ENCODE assay signal across 20 cellular contexts in the genomic region with DNA sequence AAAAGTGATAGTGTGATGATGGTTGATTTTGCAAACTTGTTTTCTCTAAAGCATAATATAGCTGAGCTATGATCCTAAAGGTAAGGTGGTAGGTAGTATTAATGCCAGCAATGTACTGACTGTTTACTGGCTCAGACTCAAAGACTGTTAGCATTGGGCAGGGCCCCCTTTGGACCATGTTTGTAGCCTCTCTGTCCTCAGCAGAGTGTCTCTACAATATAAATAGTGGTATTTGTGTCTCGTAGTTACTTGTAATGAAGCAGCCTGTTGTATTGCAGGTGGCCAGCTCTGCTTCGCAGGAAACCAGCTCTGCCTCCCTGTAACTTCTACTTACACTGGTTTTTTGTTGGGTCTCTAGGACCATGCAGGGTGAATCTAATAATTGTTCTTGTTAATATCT.
DNase-seq lines count a peak whose midpoint lies in the region; ATAC-seq and TF ChIP-seq lines count a peak whose summit lies in the region.
"Had no signal": no experiment of that assay in that cellular context is flagged by ENCODE, and none has a peak within 500 bp of the region (broad histone marks: within the 10 kb centered on the region; RNA-seq: fewer than 3 reads in every experiment).

No MANE protein-coding gene starts in this region.

- H3K27me3 ChIP-seq in right atrium auricular region (no peaks in the 10 kb centered on the region), neural progenitor cell (no peaks in the 10 kb centered on the region), spleen (replicated peaks in 1 of 7) (no peaks in the 10 kb centered on the region), upper lobe of right lung (no peaks in the 10 kb centered on the region)
- H3K27me3 ChIP-seq: BLaER1 had no signal

- TF ChIP-seq CTCF in right atrium auricular region (IDR thresholded peaks at IDR 0.05): no peak
- TF ChIP-seq CTCF in neural progenitor cell (IDR thresholded peaks at IDR 0.05): no peak
- no peak for TF ChIP-seq CTCF in spleen (IDR thresholded peaks at IDR 0.05 in 8 of 11, conservative IDR thresholded peaks at IDR 0.05 in 3 of 11)
- no peak for TF ChIP-seq CTCF in upper lobe of right lung (IDR thresholded peaks at IDR 0.05)

- H3K4me1 ChIP-seq in right atrium auricular region (peaks cover 0 to 41% of the 10 kb centered on the region in 2 donors), neural progenitor cell (peaks cover 44% of the 10 kb centered on the region), spleen (peaks cover 0 to 18% (median 11%) of the 10 kb centered on the region in 6 donors), upper lobe of right lung (peaks cover 10% of the 10 kb centered on the region)

- no peaks in the 10 kb centered on the region for H3K27me3 Mint-ChIP-seq in activated T-helper 2 cell treated with anti-CD3 and anti-CD28 coated beads, Interferon-gamma antibody, Interleukin-2, Interleukin-4, amounts not matched to agents 10 μg/mL and 5 μg/mL and 100 μg/mL, durations not matched to agents 14 hours and 24 hours and 36 hours (ENCODE audit: low read depth)
- H3K27me3 Mint-ChIP-seq in neural progenitor cell (ENCODE audit: insufficient read depth, low read depth): peaks cover 2% of the 10 kb centered on the region
- H3K27me3 Mint-ChIP-seq: CD4-positive, CD25-positive, alpha-beta regulatory T cell had no signal

- 59 to 83% (median 82%) methylated on average over 2 of the region's 2 CpGs for WGBS in spleen, 5 donors

- DNase-seq in Right ventricle myocardium inferior (ENCODE audit: missing footprints) (no peak), right atrium auricular region (ENCODE audit: low spot score) (no peak), neural progenitor cell (ENCODE audit: low spot score) (no peak), A172 (ENCODE audit: low spot score) (no peak), spleen (no peak), upper lobe of right lung (no peak)
- DNase-seq in activated T-helper 2 cell treated with anti-CD3 and anti-CD28 coated beads, Interferon-gamma antibody, Interleukin-2, Interleukin-4, amounts not matched to agents 10 μg/mL and 5 μg/mL and 100 μg/mL, durations not matched to agents 14 hours and 24 hours and 36 hours (ENCODE audit: low spot score): no peak
- DNase-seq: CD4-positive, CD25-positive, alpha-beta regulatory T cell; Karpas-422; NCI-H1092 treated with DMSO at 0.1 percent for 48 hours; NCI-H1436; NCI-H187; NCI-H2081 treated with DMSO at 0.1 percent for 48 hours; NCI-H2171; NCI-H226; NCI-H510A; NCI-H69; RPMI8226; SHP77 treated with DMSO at 0.1 percent for 48 hours had no signal

- H3F3A ChIP-seq in neural progenitor cell (ENCODE audit: low read depth): peaks cover 11% of the 10 kb centered on the region

- H3K4me1 Mint-ChIP-seq in activated T-helper 2 cell treated with anti-CD3 and anti-CD28 coated beads, Interferon-gamma antibody, Interleukin-2, Interleukin-4, amounts not matched to agents 10 μg/mL and 5 μg/mL and 100 μg/mL, durations not matched to agents 14 hours and 24 hours and 36 hours (ENCODE audit: low read depth): peaks cover 68% of the 10 kb centered on the region
- H3K4me1 Mint-ChIP-seq in neural progenitor cell: peaks cover 23% of the 10 kb centered on the region

- intact Hi-C loops in Right ventricle myocardium inferior (cut with DNase I) (no loop called here), spleen (cut with DNase I; ENCODE audit: low total_unique reads) (no loop called here), upper lobe of right lung (cut with DNase I) (no loop called here)
- intact Hi-C loops in activated T-helper 2 cell treated with anti-CD3 and anti-CD28 coated beads, Interferon-gamma antibody, Interleukin-2, Interleukin-4, amounts not matched to agents 10 μg/mL and 5 μg/mL and 100 μg/mL, durations not matched to agents 14 hours and 24 hours and 36 hours (cut with micrococcal nuclease): no loop called here

- peaks cover 33% of the 10 kb centered on the region for H3K36me3 Mint-ChIP-seq in activated T-helper 2 cell treated with anti-CD3 and anti-CD28 coated beads, Interferon-gamma antibody, Interleukin-2, Interleukin-4, amounts not matched to agents 10 μg/mL and 5 μg/mL and 100 μg/mL, durations not matched to agents 14 hours and 24 hours and 36 hours (ENCODE audit: low read depth)
- H3K36me3 Mint-ChIP-seq in neural progenitor cell: no peaks in the 10 kb centered on the region

- H3K36me3 ChIP-seq in right atrium auricular region (no peaks in the 10 kb centered on the region), neural progenitor cell (no peaks in the 10 kb centered on the region), spleen (no peaks in the 10 kb centered on the region), upper lobe of right lung (no peaks in the 10 kb centered on the region)
- H3K36me3 ChIP-seq: BLaER1 had no signal

- peak overlapping the region in 1 of 2 donors; percentile 15 for H3K27ac ChIP-seq in right atrium auricular region
- no peak overlapping the region for H3K27ac ChIP-seq in neural progenitor cell
- no peak overlapping the region for H3K27ac ChIP-seq in spleen
- H3K27ac ChIP-seq in upper lobe of right lung: no peak overlapping the region
- H3K27ac ChIP-seq: BLaER1 had no signal

- H3K9me3 Mint-ChIP-seq in activated T-helper 2 cell treated with anti-CD3 and anti-CD28 coated beads, Interferon-gamma antibody, Interleukin-2, Interleukin-4, amounts not matched to agents 10 μg/mL and 5 μg/mL and 100 μg/mL, durations not matched to agents 14 hours and 24 hours and 36 hours: no peaks in the 10 kb centered on the region
- H3K9me3 Mint-ChIP-seq in neural progenitor cell: no peaks in the 10 kb centered on the region
- H3K9me3 Mint-ChIP-seq: CD4-positive, CD25-positive, alpha-beta regulatory T cell had no signal

- H2AFZ ChIP-seq in neural progenitor cell (replicated peaks): no peak overlapping the region

- H3K9me3 ChIP-seq in right atrium auricular region (no peaks in the 10 kb centered on the region), neural progenitor cell (ENCODE audit: low read depth) (no peaks in the 10 kb centered on the region), spleen (no peaks in the 10 kb centered on the region), upper lobe of right lung (no peaks in the 10 kb centered on the region)
- H3K9me3 ChIP-seq: BLaER1 had no signal

- H3K79me2 ChIP-seq in neural progenitor cell (ENCODE audit: low read depth): peaks cover 61% of the 10 kb centered on the region

- peak overlapping the region; percentile 64 for H3K27ac Mint-ChIP-seq in activated T-helper 2 cell treated with anti-CD3 and anti-CD28 coated beads, Interferon-gamma antibody, Interleukin-2, Interleukin-4, amounts not matched to agents 10 μg/mL and 5 μg/mL and 100 μg/mL, durations not matched to agents 14 hours and 24 hours and 36 hours
- H3K27ac Mint-ChIP-seq in neural progenitor cell: no peak overlapping the region
- H3K27ac Mint-ChIP-seq: CD4-positive, CD25-positive, alpha-beta regulatory T cell had no signal

- no peak for TF ChIP-seq POLR2A in spleen (IDR thresholded peaks at IDR 0.05)

- no peak overlapping the region for H3K4me3 ChIP-seq in right atrium auricular region
- no peak overlapping the region for H3K4me3 ChIP-seq in neural progenitor cell
- H3K4me3 ChIP-seq in spleen: no peak overlapping the region
- no peak overlapping the region for H3K4me3 ChIP-seq in upper lobe of right lung
- H3K4me3 ChIP-seq: BLaER1 had no signal

- ATAC-seq in Right ventricle myocardium inferior (peak; percentile 32), upper lobe of right lung (no peak)

- H3K4me3 Mint-ChIP-seq in activated T-helper 2 cell treated with anti-CD3 and anti-CD28 coated beads, Interferon-gamma antibody, Interleukin-2, Interleukin-4, amounts not matched to agents 10 μg/mL and 5 μg/mL and 100 μg/mL, durations not matched to agents 14 hours and 24 hours and 36 hours (ENCODE audit: low read depth): no peak overlapping the region
- H3K4me3 Mint-ChIP-seq in neural progenitor cell: no peak overlapping the region
- H3K4me3 Mint-ChIP-seq: CD4-positive, CD25-positive, alpha-beta regulatory T cell had no signal

- H3K4me2 ChIP-seq in neural progenitor cell: peak overlapping the region; percentile 29
- H3K4me2 ChIP-seq: BLaER1 had no signal

- peaks cover 18% of the 10 kb centered on the region for H4K20me1 ChIP-seq in neural progenitor cell (ENCODE audit: low read depth)
- H4K20me1 ChIP-seq: BLaER1 had no signal

- no peak overlapping the region for H3K9ac ChIP-seq in neural progenitor cell
- H3K9ac ChIP-seq: BLaER1 had no signal
